ENCODE assay signal across 8 cellular contexts in the genomic region with DNA sequence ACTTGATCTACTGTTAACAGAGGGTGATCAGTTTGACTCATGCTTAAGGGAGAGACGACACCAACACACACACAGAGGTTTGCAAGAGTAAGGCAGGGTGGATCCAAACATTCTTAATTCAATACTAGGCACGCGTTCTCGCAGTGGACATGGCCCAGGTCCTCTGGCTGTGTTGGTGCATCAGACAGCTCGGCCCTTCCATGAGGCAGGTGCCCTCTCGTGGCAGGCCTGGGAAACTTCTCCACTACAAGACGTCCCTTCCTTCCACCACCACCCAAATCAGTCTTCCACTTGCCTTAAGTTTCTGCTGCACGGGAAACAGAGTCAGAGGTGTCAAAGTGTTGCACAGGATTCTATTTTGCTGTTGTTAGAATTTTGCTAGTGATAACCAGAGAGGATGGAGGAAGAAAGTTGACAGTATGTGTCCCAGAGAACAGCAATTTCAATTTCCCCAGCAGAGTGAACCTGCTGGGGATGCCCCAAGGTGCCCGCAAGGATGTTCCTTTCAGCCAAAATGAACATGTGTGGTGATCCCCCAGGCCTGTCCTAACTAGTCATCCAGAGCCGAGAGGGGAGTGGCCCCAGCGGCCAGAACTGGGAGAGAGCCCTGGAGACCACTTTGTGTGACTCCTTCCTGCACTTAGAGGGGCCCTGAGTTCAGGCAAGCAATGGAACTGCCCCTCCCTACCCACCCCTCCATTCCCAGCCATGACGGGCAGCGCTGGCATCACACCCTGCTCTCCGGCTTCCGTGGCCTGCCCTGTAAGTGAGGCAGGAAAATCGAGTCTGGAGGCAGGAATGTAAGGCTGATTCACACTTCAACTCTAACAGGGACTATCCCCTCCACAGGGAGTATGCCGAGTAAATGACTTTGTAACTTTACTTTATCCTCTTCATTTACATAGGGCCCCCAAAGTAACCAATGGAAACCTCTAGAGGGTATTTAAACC. TPM values are rescaled to one million over a fixed set of nuclear protein-coding genes. Genes with fewer than 3 reads are reported as not detected.
DNase-seq lines count a peak whose midpoint lies in the region; ATAC-seq and TF ChIP-seq lines count a peak whose summit lies in the region.

No MANE protein-coding gene starts in this region.

- DNase-seq in GM04504 (ENCODE audit: low read depth) (peak; percentile 37), OCI-M1 (lab: John Stamatoyannopoulos, UW) (peak; percentile 72), activated T-helper 1 cell treated with Interleukin-2 at 50 U/mL for 16 hours (ENCODE audit: low read depth) (peak; percentile 30), fibroblast of the aortic adventitia (ENCODE audit: low read depth) (peak; percentile 85), omental fat pad (ENCODE audit: low spot score) (no peak), thoracic aorta (ENCODE audit: low spot score) (peak; percentile 28), D341Med (ENCODE audit: low spot score) (no peak)

- H3K4me3 ChIP-seq in fibroblast of the aortic adventitia (ENCODE audit: low read depth, low read length) (no peak overlapping the region), thoracic aorta (no peak overlapping the region)

- H3K27ac ChIP-seq in thoracic aorta = no peak overlapping the region

- H3K27me3 ChIP-seq in thoracic aorta (replicated peaks; ENCODE audit: insufficient read depth) = no peaks in the 10 kb centered on the region

- peak; percentile 54 for ATAC-seq in HG02973 (IDR thresholded peaks at IDR 0.05; ENCODE audit: unreplicated experiment)
- peak; percentile 92 for ATAC-seq in omental fat pad (ENCODE audit: low FRiP score)
- ATAC-seq in thoracic aorta (ENCODE audit: insufficient number of reproducible peaks, low FRiP score, low read depth) = no peak

- no peaks in the 10 kb centered on the region for H3K4me1 ChIP-seq in thoracic aorta (ENCODE audit: control insufficient read depth in 1 of 2, low read depth in 2 of 2)

- TF ChIP-seq CTCF in fibroblast of the aortic adventitia (IDR thresholded peaks at IDR 0.05; ENCODE audit: insufficient read depth, low read length) (peak; percentile 91), omental fat pad (IDR thresholded peaks at IDR 0.05) (no peak), thoracic aorta (IDR thresholded peaks at IDR 0.05) (peak; percentile 76)

- no peaks in the 10 kb centered on the region for H3K9me3 ChIP-seq in thoracic aorta

- H3K36me3 ChIP-seq in thoracic aorta = peaks cover 21% of the 10 kb centered on the region

RNA-seq across cellular contexts. Expression of a gene that starts 34.8 kb away (rescaled TPM):
- total RNA-seq in fibroblast of the aortic adventitia (ENCODE audit: low replicate concordance) = 3.2 and 30.7 TPM in 2 replicates
- 10 to 100 TPM in 3 of 4 donors, 1 to 10 TPM in 1; 8.5 to 87.3 (median 44.8) TPM for total RNA-seq in omental fat pad
- 10 to 100 TPM; 60.0 to 79.9 TPM for total RNA-seq in thoracic aorta

RNA-seq across cellular contexts. Expression of a gene that starts 47.1 kb away (rescaled TPM):
- total RNA-seq in fibroblast of the aortic adventitia (ENCODE audit: low replicate concordance) = not detected in 2 replicates
- not detected for total RNA-seq in omental fat pad
- total RNA-seq in thoracic aorta = under 1 TPM in 1 of 2 donors, not detected in 1; 0.78 TPM

Comparison
In these comparisons a context has a peak if more than half of its experiments do, and no peak if none do; other contexts are left out.
1. DNase-seq: peak in GM04504 (single experiment), OCI-M1 (single experiment), activated T-helper 1 cell treated with Interleukin-2 at 50 U/mL for 16 hours (single experiment), fibroblast of the aortic adventitia (single experiment) and thoracic aorta (single experiment); none in omental fat pad (single experiment) and D341Med (single experiment).
2. CTCF ChIP-seq: peak in fibroblast of the aortic adventitia (single experiment) and thoracic aorta (single experiment); none in omental fat pad (0 of 3).